ENCODE assay signal across 14 cellular contexts in genomic region chr10:73992899-73993788, GRCh38. TPM values are rescaled to one million over a fixed set of nuclear protein-coding genes. Genes with fewer than 3 reads are reported as not detected.
DNase-seq lines count a peak whose midpoint lies in the region; ATAC-seq, FAIRE-seq and TF ChIP-seq lines count a peak whose summit lies in the region.
"Had no signal": no experiment of that assay in that cellular context is flagged by ENCODE, and none has a peak within 500 bp of the region (broad histone marks: within the 10 kb centered on the region; RNA-seq: fewer than 3 reads in every experiment).

No MANE protein-coding gene starts in this region.

- H3K27ac ChIP-seq in mammary epithelial cell (ENCODE audit: insufficient read depth, low read depth, low read length) (no peak overlapping the region), endothelial cell of umbilical vein (ENCODE audit: insufficient read depth, low read depth, low read length) (peak overlapping the region; percentile 20), gastroesophageal sphincter (no peak overlapping the region)
- H3K27ac ChIP-seq: C4-2B, colonic mucosa had no signal

- H3K27me3 ChIP-seq in mammary epithelial cell (ENCODE audit: insufficient read depth, low read length) (no peaks in the 10 kb centered on the region), endothelial cell of umbilical vein (ENCODE audit: control insufficient read depth in 2 of 2, insufficient read depth in 2 of 2, low read length in 2 of 2) (no peaks in the 10 kb centered on the region), gastroesophageal sphincter (no peaks in the 10 kb centered on the region)
- H3K27me3 ChIP-seq: colonic mucosa had no signal

- no TSS peak for BruUV-seq in mammary epithelial cell (replicated peaks; lab: Mats Ljungman, UMichigan)
- BruUV-seq in MCF 10A (replicated peaks; lab: Mats Ljungman, UMichigan), result no TSS peak
- BruUV-seq in endothelial cell of umbilical vein (replicated peaks; lab: Mats Ljungman, UMichigan), result no TSS peak

- H4K20me1 ChIP-seq in mammary epithelial cell (ENCODE audit: insufficient read depth, low read length) (no peaks in the 10 kb centered on the region), endothelial cell of umbilical vein (replicated peaks; ENCODE audit: control insufficient read depth, extremely low read depth, insufficient read depth, low read length) (no peaks in the 10 kb centered on the region)

- TF ChIP-seq CTCF in mammary epithelial cell (conservative IDR thresholded peaks at IDR 0.05 in 1 of 2, IDR thresholded peaks at IDR 0.05 in 1 of 2; ENCODE audit: extremely low read depth in 1 of 2, insufficient read depth in 1 of 2, low read depth in 1 of 2, low read length in 2 of 2) (no peak), MCF 10A (IDR thresholded peaks at IDR 0.05; ENCODE audit: unreplicated experiment) (no peak), endothelial cell of umbilical vein (IDR thresholded peaks at IDR 0.05; ENCODE audit: extremely low read depth in 1 of 2, insufficient read depth in 1 of 2, low read depth in 1 of 2, low read length in 2 of 2) (no peak), gastroesophageal sphincter (IDR thresholded peaks at IDR 0.05) (no peak)

- peaks cover 2% of the 10 kb centered on the region for H3K79me2 ChIP-seq in mammary epithelial cell (ENCODE audit: insufficient read depth, low read length)
- peaks cover 2% of the 10 kb centered on the region for H3K79me2 ChIP-seq in endothelial cell of umbilical vein (ENCODE audit: control insufficient read depth, insufficient read depth, low read length)

- H3K4me3 Mint-ChIP-seq in MCF 10A (ENCODE audit: unreplicated experiment), result no peak overlapping the region
- H3K4me3 Mint-ChIP-seq in stimulated activated naive B cell treated with anti-CD40 and anti-IgM and Interleukin-4, amounts not matched to agents 10 μg/mL and 1 μg/mL and 100 μg/mL, for 72 hours, result peak overlapping the region; percentile 1 to 31

- H3K27me3 Mint-ChIP-seq in MCF 10A (ENCODE audit: insufficient read depth, unreplicated experiment), result no peaks in the 10 kb centered on the region
- no peaks in the 10 kb centered on the region for H3K27me3 Mint-ChIP-seq in stimulated activated naive B cell treated with anti-CD40 and anti-IgM and Interleukin-4, amounts not matched to agents 10 μg/mL and 1 μg/mL and 100 μg/mL, for 72 hours

- FAIRE-seq in endothelial cell of umbilical vein (lab: Jason Lieb, UNC), result peak; percentile 78
- FAIRE-seq: GM12891, RCC 7860 had no signal

- peaks cover 16% of the 10 kb centered on the region for H3K4me1 Mint-ChIP-seq in MCF 10A (ENCODE audit: insufficient read depth, unreplicated experiment)
- H3K4me1 Mint-ChIP-seq in stimulated activated naive B cell treated with anti-CD40 and anti-IgM and Interleukin-4, amounts not matched to agents 10 μg/mL and 1 μg/mL and 100 μg/mL, for 72 hours, result peaks cover 25 to 45% of the 10 kb centered on the region in 2 donors

- no peaks in the 10 kb centered on the region for H3K9me1 ChIP-seq in endothelial cell of umbilical vein (replicated peaks; ENCODE audit: control insufficient read depth, extremely low read depth, insufficient read depth, low read length)

- no peaks in the 10 kb centered on the region for H3K9me3 Mint-ChIP-seq in MCF 10A (ENCODE audit: unreplicated experiment)
- H3K9me3 Mint-ChIP-seq in stimulated activated naive B cell treated with anti-CD40 and anti-IgM and Interleukin-4, amounts not matched to agents 10 μg/mL and 1 μg/mL and 100 μg/mL, for 72 hours, result no peaks in the 10 kb centered on the region
- H3K9me3 Mint-ChIP-seq: nephron had no signal

- no peak for TF ChIP-seq EP300 in gastroesophageal sphincter (IDR thresholded peaks at IDR 0.05)

- POLR2A ChIA-PET in MCF 10A (lab: Yijun Ruan, JAX) (interaction anchor here (0.7 to 1.9 kb wide), 6 partner anchors 12 to 107 kb away, joined by 3 to 8 read pairs (median 3); no protein-coding TSS in a partner anchor), endothelial cell of umbilical vein (lab: Charles Lee) (interaction anchor here (0.6 kb wide), 1 partner anchor 790 kb away, joined by 5 read pairs; no protein-coding TSS in a partner anchor)

- CTCF ChIA-PET in mammary epithelial cell (lab: Charles Lee; ENCODE audit: low non-redundant PET) (no interaction called here), MCF 10A (lab: Yijun Ruan, JAX) (interaction anchor here (0.7 to 0.8 kb wide), 2 partner anchors 8 to 681 kb away, joined by 3 read pairs; no protein-coding TSS in a partner anchor), endothelial cell of umbilical vein (lab: Charles Lee) (interaction anchor here (1.0 to 4.1 kb wide), 6 partner anchors 9 to 88 kb away, joined by 3 to 27 read pairs (median 4); no protein-coding TSS in a partner anchor)

- DNase-seq in mammary epithelial cell, result peak; percentile 19
- no peak for DNase-seq in MCF 10A (ENCODE audit: unreplicated experiment)
- DNase-seq in SKM-1 (lab: John Stamatoyannopoulos, UW; ENCODE audit: unreplicated experiment), result peak; percentile 51
- DNase-seq in endothelial cell of umbilical vein (ENCODE audit: low read depth, low spot score), result peak; percentile 87
- DNase-seq in stimulated activated naive B cell treated with anti-CD40 and anti-IgM and Interleukin-4, amounts not matched to agents 10 μg/mL and 1 μg/mL and 100 μg/mL, for 72 hours, result no peak
- no peak for DNase-seq in DMS114 treated with DMSO at 0.1 percent for 48 hours (lab: John Stamatoyannopoulos, UW; ENCODE audit: unreplicated experiment)
- DNase-seq in HuH-7 (ENCODE audit: low spot score), result no peak
- DNase-seq: colonic mucosa, NCI-H1105 had no signal

- H3K9me3 ChIP-seq in mammary epithelial cell (replicated peaks; ENCODE audit: insufficient read depth, low read length) (no peaks in the 10 kb centered on the region), endothelial cell of umbilical vein (replicated peaks; ENCODE audit: control insufficient read depth, insufficient read depth, low read length) (no peaks in the 10 kb centered on the region), gastroesophageal sphincter (no peaks in the 10 kb centered on the region)
- H3K9me3 ChIP-seq: colonic mucosa had no signal

- H2AFZ ChIP-seq in mammary epithelial cell (ENCODE audit: low read depth, low read length) (peak overlapping the region; percentile 81), endothelial cell of umbilical vein (ENCODE audit: low read depth, low read length) (peak overlapping the region; percentile 86)

- H3K27ac Mint-ChIP-seq in MCF 10A (ENCODE audit: low read depth, unreplicated experiment), result no peak overlapping the region
- peak overlapping the region; percentile 78 for H3K27ac Mint-ChIP-seq in stimulated activated naive B cell treated with anti-CD40 and anti-IgM and Interleukin-4, amounts not matched to agents 10 μg/mL and 1 μg/mL and 100 μg/mL, for 72 hours

- dilution Hi-C loops in mammary epithelial cell (cut with HindIII; ENCODE audit: low sequenced_read_pairs), result no loop called here
- dilution Hi-C loops in endothelial cell of umbilical vein (cut with MboI; ENCODE audit: extremely low pct_ligation_motif_present, low sequenced_read_pairs), result no loop called here

- H3K4me3 ChIP-seq in mammary epithelial cell (replicated peaks in 1 of 3; ENCODE audit: insufficient read depth in 1 of 3, low read depth in 2 of 3, low read length in 3 of 3) (no peak overlapping the region), endothelial cell of umbilical vein (replicated peaks in 1 of 3; ENCODE audit: insufficient read depth in 1 of 3, low read depth in 1 of 3, low read length in 3 of 3) (no peak overlapping the region), gastroesophageal sphincter (no peak overlapping the region)
- H3K4me3 ChIP-seq: colonic mucosa had no signal

- no peaks in the 10 kb centered on the region for H3K36me3 Mint-ChIP-seq in MCF 10A (ENCODE audit: insufficient read depth, unreplicated experiment)
- no peaks in the 10 kb centered on the region for H3K36me3 Mint-ChIP-seq in stimulated activated naive B cell treated with anti-CD40 and anti-IgM and Interleukin-4, amounts not matched to agents 10 μg/mL and 1 μg/mL and 100 μg/mL, for 72 hours

- in situ Hi-C loops in mammary epithelial cell (cut with MboI; ENCODE audit: low sequenced_read_pairs in 2 of 2), result no loop called here

- H3K9ac ChIP-seq in mammary epithelial cell (ENCODE audit: insufficient read depth, low read length) (no peak overlapping the region), endothelial cell of umbilical vein (replicated peaks; ENCODE audit: extremely low read depth, insufficient read depth, low read length) (no peak overlapping the region)

- H3K4me2 ChIP-seq in mammary epithelial cell (ENCODE audit: insufficient read depth, low read depth, low read length), result no peak overlapping the region
- no peak overlapping the region for H3K4me2 ChIP-seq in endothelial cell of umbilical vein (ENCODE audit: insufficient read depth, low read length)

- ATAC-seq in stimulated activated naive B cell treated with anti-CD40 and anti-IgM and Interleukin-4, amounts not matched to agents 10 μg/mL and 1 μg/mL and 100 μg/mL, for 72 hours (replicated peaks), result peak; percentile 8 to 12
- ATAC-seq in gastroesophageal sphincter, result no peak

- TF ChIP-seq POLR2A in endothelial cell of umbilical vein (IDR thresholded peaks at IDR 0.05; ENCODE audit: low read depth, low read length), result no peak
- no peak for TF ChIP-seq POLR2A in gastroesophageal sphincter (IDR thresholded peaks at IDR 0.05)

- intact Hi-C loops in mammary epithelial cell (cut with micrococcal nuclease) (no loop called here), MCF 10A (cut with micrococcal nuclease) (no loop called here), endothelial cell of umbilical vein (cut with micrococcal nuclease) (no loop called here)

- H3K4me1 ChIP-seq in mammary epithelial cell (ENCODE audit: insufficient read depth, low read length) (peaks cover 12% of the 10 kb centered on the region), endothelial cell of umbilical vein (ENCODE audit: control insufficient read depth, extremely low read depth, insufficient read depth, low read length) (peaks cover 10% of the 10 kb centered on the region), gastroesophageal sphincter (peaks cover 0 to 8% (median 0%) of the 10 kb centered on the region in 3 donors)
- H3K4me1 ChIP-seq: colonic mucosa had no signal

- 72% methylated on average over 5 of the region's 6 CpGs for WGBS in mammary epithelial cell (ENCODE audit: low coverage, missing lambda C conversion rate)
- 63 to 74% methylated on average over 3 to 6 of the region's 6 CpGs for WGBS in gastroesophageal sphincter (ENCODE audit: low coverage in 1 of 2), 2 donors

- H3K36me3 ChIP-seq in mammary epithelial cell (ENCODE audit: insufficient read depth, low read length), result no peaks in the 10 kb centered on the region
- no peaks in the 10 kb centered on the region for H3K36me3 ChIP-seq in endothelial cell of umbilical vein (ENCODE audit: control insufficient read depth in 2 of 2, extremely low read depth in 1 of 2, insufficient read depth in 2 of 2, low read length in 2 of 2)
- H3K36me3 ChIP-seq in gastroesophageal sphincter, result no peaks in the 10 kb centered on the region
- H3K36me3 ChIP-seq: colonic mucosa had no signal

RNA-seq across cellular contexts. Expression of gene VCL, which starts 4.8 kb away (rescaled TPM):
- total RNA-seq in mammary epithelial cell (100 to 1,000 TPM; 136 to 172 TPM), MCF 10A (2022) (90.2 and 90.9 TPM in 2 replicates), endothelial cell of umbilical vein (203 and 231 TPM in 2 replicates), gastroesophageal sphincter (100 to 1,000 TPM; 433 to 615 (median 440) TPM)
- polyA plus RNA-seq in mammary epithelial cell (70.9 TPM), endothelial cell of umbilical vein (92.7 and 95.4 TPM in 2 replicates)
- polyA minus RNA-seq in mammary epithelial cell (222 TPM), endothelial cell of umbilical vein (182 and 207 TPM in 2 replicates)
- 82.0 and 83.1 TPM in 2 replicates for polyA plus RNA-seq in endothelial cell of umbilical vein (2011; cell fraction: cytosol; rRNA removed)
- 242 and 287 TPM in 2 replicates for polyA plus RNA-seq in endothelial cell of umbilical vein (2011; cell fraction: nucleus; rRNA removed)
- 141 and 150 TPM in 2 replicates for polyA plus RNA-seq in endothelial cell of umbilical vein (2012)
- 40.0 TPM for polyA minus RNA-seq in endothelial cell of umbilical vein (2011; cell fraction: cytosol; rRNA and poly(A)+ RNA removed)
- 197 and 317 TPM in 2 replicates for polyA minus RNA-seq in endothelial cell of umbilical vein (2011; cell fraction: nucleus; rRNA and poly(A)+ RNA removed)

Comparison
In these comparisons a context has a peak if more than half of its experiments do, and no peak if none do; other contexts are left out.
1. DNase-seq: peak in mammary epithelial cell (single experiment), SKM-1 (single experiment) and endothelial cell of umbilical vein (single experiment); none in MCF 10A (single experiment), stimulated activated naive B cell treated with anti-CD40 and anti-IgM and Interleukin-4, amounts not matched to agents 10 μg/mL and 1 μg/mL and 100 μg/mL, for 72 hours (single experiment), DMS114 treated with DMSO at 0.1 percent for 48 hours (single experiment) and HuH-7 (single experiment).